Comparison of ENCODE assay signal across 8 cellular contexts in genomic region chr7:139682136-139683013, GRCh38.
DNase-seq lines count a peak whose midpoint lies in the region; ATAC-seq, FAIRE-seq and TF ChIP-seq lines count a peak whose summit lies in the region.

No MANE protein-coding gene starts in this region.

- TF ChIP-seq EP300 in A549 (IDR thresholded peaks at IDR 0.05), result no peak

- no peaks in the 10 kb centered on the region for H3K27me3 Mint-ChIP-seq in endodermal cell (ENCODE audit: insufficient read depth)

- POLR2A ChIA-PET in A549 (lab: Yijun Ruan, JAX), result interaction anchor here (0.8 kb wide), 1 partner anchor 17 kb away, joined by 3 read pairs; no protein-coding TSS in a partner anchor

- H3K9ac ChIP-seq in endodermal cell (ENCODE audit: extremely low read depth, low read length, poor library complexity, severe bottlenecking), result no peak overlapping the region

- TF ChIP-seq CTCF in A549 (IDR thresholded peaks at IDR 0.05), result no peak
- TF ChIP-seq CTCF in endodermal cell (conservative IDR thresholded peaks at IDR 0.05), result no peak

- H3K36me3 Mint-ChIP-seq in endodermal cell (ENCODE audit: low read depth), result peaks cover 52% of the 10 kb centered on the region

- H3K36me3 ChIP-seq in SJSA1 (peaks cover 21% of the 10 kb centered on the region), endodermal cell (ENCODE audit: control insufficient read depth, insufficient read depth, low read length) (peaks cover 51% of the 10 kb centered on the region)

- no peak overlapping the region for H3K4me3 Mint-ChIP-seq in endodermal cell

- H3K27me3 ChIP-seq in SJSA1 (replicated peaks) (no peaks in the 10 kb centered on the region), endodermal cell (ENCODE audit: control insufficient read depth, insufficient read depth, low read length, poor library complexity, severe bottlenecking) (no peaks in the 10 kb centered on the region)

- H3K4me1 Mint-ChIP-seq in endodermal cell, result peaks cover 42% of the 10 kb centered on the region

- no peak for TF ChIP-seq RAD21 in A549 (conservative IDR thresholded peaks at IDR 0.05 in 1 of 2, IDR thresholded peaks at IDR 0.05 in 1 of 2)

- H3K27ac Mint-ChIP-seq in endodermal cell, result peak overlapping the region; percentile 63

- H3K9me3 Mint-ChIP-seq in endodermal cell, result peaks cover 16% of the 10 kb centered on the region

- peak overlapping the region; percentile 72 for H3K4me2 ChIP-seq in A549

- H3K9me3 ChIP-seq in A549, result peaks cover 8% of the 10 kb centered on the region; the same call in 1 of the 3 replicates
- H3K9me3 ChIP-seq in SJSA1 (replicated peaks), result peaks cover 8% of the 10 kb centered on the region; the same call in 1 of the 2 replicates
- H3K9me3 ChIP-seq in endodermal cell (ENCODE audit: control insufficient read depth, low read length), result peaks cover 30% of the 10 kb centered on the region

- ATAC-seq in A549, result peak; percentile 47 to 52
- ATAC-seq in GM19351 (IDR thresholded peaks at IDR 0.05; ENCODE audit: unreplicated experiment), result peak; percentile 38
- ATAC-seq in GM21737 (IDR thresholded peaks at IDR 0.05; ENCODE audit: unreplicated experiment), result no peak

- H3K4me3 ChIP-seq in A549 (no peak overlapping the region), SJSA1 (no peak overlapping the region), endodermal cell (ENCODE audit: low read length) (no peak overlapping the region)

- H3K4me1 ChIP-seq in A549, result peaks cover 51% of the 10 kb centered on the region
- peaks cover 64% of the 10 kb centered on the region for H3K4me1 ChIP-seq in SJSA1 (replicated peaks)
- peaks cover 15% of the 10 kb centered on the region for H3K4me1 ChIP-seq in endodermal cell (ENCODE audit: control insufficient read depth, insufficient read depth, low read length)

- WGBS in A549 (ENCODE audit: missing lambda C conversion rate), result 26% methylated on average over 9 of the region's 9 CpGs
- 96% methylated on average over 5 to 9 of the region's 9 CpGs for WGBS in endodermal cell (ENCODE audit: insufficient coverage in 1 of 2, insufficient read length in 1 of 2), 2 experiments

- TF ChIP-seq POLR2A in A549 (IDR thresholded peaks at IDR 0.05; ENCODE audit: low read length), result no peak

- H3K27ac ChIP-seq in A549, result peak overlapping the region; percentile 79 to 97
- H3K27ac ChIP-seq in SJSA1, result peak overlapping the region; percentile 99
- no peak overlapping the region for H3K27ac ChIP-seq in endodermal cell (ENCODE audit: low read depth, low read length)

- peak; percentile 36 to 41 for DNase-seq in A549 (ENCODE audit: low read depth in 1 of 2, low spot score in 1 of 2)
- DNase-seq in SJSA1 (ENCODE audit: low read depth in 1 of 2, low spot score in 2 of 2), result peak; percentile 98 to 99
- DNase-seq in endodermal cell, result no peak
- DNase-seq in renal cortical epithelial cell (ENCODE audit: low read depth), result peak; percentile 88
- no peak for DNase-seq in activated gamma-delta T cell (lab: John Stamatoyannopoulos, UW)
- DNase-seq in DMS53 (lab: John Stamatoyannopoulos, UW), result no peak

- CTCF ChIA-PET in A549 (lab: Yijun Ruan, JAX), result interaction anchor here (0.6 to 4.4 kb wide), 3 partner anchors 8 to 37 kb away, joined by 3 to 26 read pairs (median 3); no protein-coding TSS in a partner anchor

- no peak for FAIRE-seq in A549 (lab: Jason Lieb, UNC)

TF ChIP-seq in A549, 52 proteins besides CTCF, POLR2A, EP300 and RAD21:
- TF ChIP-seq ELK1 (IDR thresholded peaks at IDR 0.05; ENCODE audit: low read depth, low read length), result no peak
- TF ChIP-seq RFX5 (IDR thresholded peaks at IDR 0.05), result no peak
- no peak for TF ChIP-seq HDAC2 (IDR thresholded peaks at IDR 0.05)
- TF ChIP-seq ZC3H11A (IDR thresholded peaks at IDR 0.05), result no peak
- TF ChIP-seq FOXS1 (CRISPR knock-in tag; IDR thresholded peaks at IDR 0.05), result no peak
- TF ChIP-seq BHLHE40 (IDR thresholded peaks at IDR 0.05; ENCODE audit: low read depth, low read length), result no peak
- no peak for TF ChIP-seq ESRRA (IDR thresholded peaks at IDR 0.05; ENCODE audit: borderline replicate concordance, low read length)
- TF ChIP-seq MAX (IDR thresholded peaks at IDR 0.05), result peak; percentile 59; the same call in 1 of the 2 replicates
- no peak for TF ChIP-seq FOSL2 (IDR thresholded peaks at IDR 0.05)
- peak; percentile 61; the same call in 1 of the 2 replicates for TF ChIP-seq FOSL2 (CRISPR knock-in tag; IDR thresholded peaks at IDR 0.05)
- no peak for TF ChIP-seq HOXB5 (CRISPR knock-in tag; IDR thresholded peaks at IDR 0.05)

Comparison
In these comparisons a context has a peak if more than half of its experiments do, and no peak if none do; other contexts are left out.
1. DNase-seq: peak in A549 (2 of 2), SJSA1 (2 of 2) and renal cortical epithelial cell (single experiment); none in endodermal cell (single experiment), activated gamma-delta T cell (single experiment) and DMS53 (single experiment).